In genomic region chrX:131752493-131753198, GRCh38 we compare ENCODE assay signal across 8 cellular contexts.
DNase-seq lines count a peak whose midpoint lies in the region; ATAC-seq, FAIRE-seq and TF ChIP-seq lines count a peak whose summit lies in the region.

No MANE protein-coding gene starts in this region.

- peaks cover 0 to 17% (median 6%) of the 10 kb centered on the region in 4 donors for H3K4me1 ChIP-seq in liver (ENCODE audit: control insufficient read depth in 4 of 4, insufficient read depth in 4 of 4, low read length in 3 of 4)
- no peaks in the 10 kb centered on the region for H3K4me1 ChIP-seq in HepG2 (ENCODE audit: insufficient read depth, low read length)
- H3K4me1 ChIP-seq in PC-3 (ENCODE audit: insufficient read depth, low read length): no peaks in the 10 kb centered on the region; the same call in 1 of the 2 replicates
- no peaks in the 10 kb centered on the region for H3K4me1 ChIP-seq in aorta (ENCODE audit: control insufficient read depth in 1 of 2, insufficient read depth in 2 of 2, low read length in 2 of 2)

- H3K27me3 ChIP-seq in liver (ENCODE audit: control insufficient read depth in 4 of 4, insufficient read depth in 4 of 4, low read length in 3 of 4) (no peaks in the 10 kb centered on the region), HepG2 (ENCODE audit: control insufficient read depth in 1 of 2, insufficient read depth in 2 of 2, low read length in 2 of 2) (no peaks in the 10 kb centered on the region), PC-3 (ENCODE audit: low read length) (no peaks in the 10 kb centered on the region), aorta (ENCODE audit: control insufficient read depth in 1 of 2, insufficient read depth in 2 of 2, low read length in 1 of 2) (no peaks in the 10 kb centered on the region), H7 (ENCODE audit: control insufficient read depth, insufficient read depth, low read length) (no peaks in the 10 kb centered on the region)

- intact Hi-C loops in HepG2 (cut with micrococcal nuclease; ENCODE audit: unreplicated experiment) (no loop called here), PC-3 (cut with micrococcal nuclease) (loop anchor here (1.0 to 2.0 kb wide), 2 partner anchors 51 to 64 kb away; no protein-coding TSS in a partner anchor), aorta (cut with DNase I) (no loop called here)

- no peaks in the 10 kb centered on the region for H3K9me2 ChIP-seq in PC-3 (replicated peaks; ENCODE audit: low read length)

- no TSS peak for BruUV-seq in HepG2 (replicated peaks; lab: Mats Ljungman, UMichigan)
- BruUV-seq in PC-3 (replicated peaks; lab: Mats Ljungman, UMichigan): no TSS peak

- peak overlapping the region in 1 of 2 donors; percentile 42 for H3K27ac ChIP-seq in liver (ENCODE audit: low read depth in 1 of 2, low read length in 2 of 2)
- H3K27ac ChIP-seq in HepG2 (ENCODE audit: extremely low read length, insufficient read depth, low read length): no peak overlapping the region
- 0 out of 2 replicates have a peak overlapping the region, but pooled peaks have one; percentile 16 for H3K27ac ChIP-seq in PC-3 (ENCODE audit: low read length)
- no peak overlapping the region for H3K27ac ChIP-seq in aorta (ENCODE audit: low read depth in 1 of 2, low read length in 2 of 2)

- H4K20me1 ChIP-seq in HepG2 (ENCODE audit: insufficient read depth, low read length) (no peaks in the 10 kb centered on the region), PC-3 (ENCODE audit: low read length) (no peaks in the 10 kb centered on the region)

- POLR2A ChIA-PET in HepG2 (lab: Yijun Ruan, JAX) (no interaction called here), PC-3 (lab: Charles Lee; ENCODE audit: unreplicated experiment) (no interaction called here)

- no peaks in the 10 kb centered on the region for H3F3A ChIP-seq in PC-3 (ENCODE audit: low read length, unreplicated experiment)

- TF ChIP-seq EP300 in HepG2 (IDR thresholded peaks at IDR 0.05; ENCODE audit: low read depth in 2 of 2, low read length in 2 of 2) (no peak), HepG2 (CRISPR knock-in tag; IDR thresholded peaks at IDR 0.05; ENCODE audit: borderline replicate concordance) (no peak)

- H3K9me3 ChIP-seq in liver (ENCODE audit: control insufficient read depth in 4 of 4, low read length in 3 of 4) (no peaks in the 10 kb centered on the region), HepG2 (ENCODE audit: low read length) (no peaks in the 10 kb centered on the region), PC-3 (ENCODE audit: low read length) (no peaks in the 10 kb centered on the region), aorta (ENCODE audit: control insufficient read depth, low read length) (no peaks in the 10 kb centered on the region)

- TF ChIP-seq POLR2A in HepG2 (IDR thresholded peaks at IDR 0.05; ENCODE audit: insufficient read depth in 1 of 2, low read depth in 2 of 2, low read length in 2 of 2) (no peak), GM12891 (IDR thresholded peaks at IDR 0.05; ENCODE audit: low read depth, low read length) (no peak)

- H2AFZ ChIP-seq in HepG2 (ENCODE audit: low read length) (no peak overlapping the region), PC-3 (ENCODE audit: low read length) (peak overlapping the region; percentile 92)

- H3K4me2 ChIP-seq in HepG2 (ENCODE audit: low read depth, low read length) (no peak overlapping the region), PC-3 (ENCODE audit: low read length) (peak overlapping the region; percentile 75)

- ATAC-seq in HepG2 (no peak), PC-3 (peak; percentile 50), aorta (ENCODE audit: low FRiP score) (peak; percentile 86)

- H3K79me2 ChIP-seq in HepG2 (ENCODE audit: insufficient read depth, low read length): no peaks in the 10 kb centered on the region
- H3K79me2 ChIP-seq in PC-3 (ENCODE audit: low read length): no peaks in the 10 kb centered on the region

- H3K36me3 ChIP-seq in liver (ENCODE audit: control insufficient read depth in 4 of 4, insufficient read depth in 3 of 4, low read depth in 1 of 4, low read length in 3 of 4) (no peaks in the 10 kb centered on the region), HepG2 (replicated peaks in 1 of 2; ENCODE audit: control insufficient read depth in 1 of 2, insufficient read depth in 2 of 2, low read length in 2 of 2) (peaks cover 0 to 2% of the 10 kb centered on the region in 2 experiments; a peak in 2 of 5 replicates), PC-3 (ENCODE audit: low read depth, low read length) (no peaks in the 10 kb centered on the region), aorta (ENCODE audit: control insufficient read depth in 1 of 2, insufficient read depth in 2 of 2, low read length in 1 of 2) (no peaks in the 10 kb centered on the region), H7 (replicated peaks; ENCODE audit: control insufficient read depth, insufficient read depth, low read length) (peaks cover 46% of the 10 kb centered on the region)

- H3K4me3 ChIP-seq in liver (ENCODE audit: low read depth in 1 of 3, low read length in 3 of 3) (peak overlapping the region in 2 of 3 donors; percentile 70 to 71), HepG2 (replicated peaks in 1 of 3; ENCODE audit: insufficient read depth in 1 of 3, low read depth in 2 of 3, low read length in 3 of 3) (no peak overlapping the region), PC-3 (ENCODE audit: low read length) (peak overlapping the region; percentile 60), fibroblast of the aortic adventitia (ENCODE audit: low read depth, low read length) (peak overlapping the region; percentile 61), aorta (ENCODE audit: low read length in 2 of 2) (peak overlapping the region in 1 of 2 donors; percentile 16), H7 (ENCODE audit: insufficient read depth, low read depth, low read length) (no peak overlapping the region)

- TF ChIP-seq RAD21 in liver (IDR thresholded peaks at IDR 0.05) (peak in 1 of 2 donors; percentile 85), HepG2 (CRISPR knock-in tag; IDR thresholded peaks at IDR 0.05) (no peak)

- TF ChIP-seq CTCF in liver (IDR thresholded peaks at IDR 0.05; ENCODE audit: low read depth, low read length, missing input control) (peak; percentile 41), HepG2 (CRISPR knock-in tag; IDR thresholded peaks at IDR 0.05) (no peak), PC-3 (conservative IDR thresholded peaks at IDR 0.05; ENCODE audit: low read depth, low read length) (no peak), fibroblast of the aortic adventitia (IDR thresholded peaks at IDR 0.05; ENCODE audit: insufficient read depth, low read length) (peak; percentile 39)

- no peak for DNase-seq in HepG2 (ENCODE audit: low spot score)
- peak; percentile 60 for DNase-seq in PC-3
- peak; percentile 96 for DNase-seq in fibroblast of the aortic adventitia (ENCODE audit: low read depth)
- DNase-seq in aorta: peak; percentile 86 to 87
- no peak for DNase-seq in GM12891 (ENCODE audit: insufficient read length, low spot score)
- no peak for DNase-seq in inferior parietal cortex (ENCODE audit: extremely low spot score)
- no peak for DNase-seq in H7

- WGBS in liver: 92% methylated on average over 24 of the region's 24 CpGs
- 99% methylated on average over 18 of the region's 24 CpGs for WGBS in HepG2 (ENCODE audit: low lambda C conversion rate)
- WGBS in aorta, 2 donors: 48 to 90% methylated on average over 24 of the region's 24 CpGs

- FAIRE-seq in HepG2 (lab: Jason Lieb, UNC) (no peak), GM12891 (lab: Jason Lieb, UNC) (no peak)

- no peak overlapping the region for H3K9ac ChIP-seq in liver (ENCODE audit: low read depth in 1 of 2, low read length in 2 of 2)
- no peak overlapping the region for H3K9ac ChIP-seq in HepG2 (ENCODE audit: insufficient read depth, low read depth, low read length)
- H3K9ac ChIP-seq in PC-3 (ENCODE audit: low read length): peak overlapping the region; percentile 33

- CTCF ChIA-PET in HepG2 (lab: Yijun Ruan, JAX; ENCODE audit: low intra/inter-chr PET ratio, low total read pairs) (no interaction called here), PC-3 (lab: Charles Lee) (interaction anchor here (0.9 kb wide), 1 partner anchor 318 kb away, joined by 8 read pairs; no protein-coding TSS in a partner anchor)

- in situ Hi-C loops in HepG2 (cut with HindIII; ENCODE audit: extremely low pct_ligation_motif_present, low pct_unique_long_range_greater_than_20kb): no loop called here

TF ChIP-seq in liver, 16 proteins besides CTCF, POLR2A, EP300 and RAD21 (continues in another document):
- TF ChIP-seq ATF3 (IDR thresholded peaks at IDR 0.05) (peak; percentile 69), NR2F2 (IDR thresholded peaks at IDR 0.05) (no peak), JUND (IDR thresholded peaks at IDR 0.05) (no peak), RXRA (IDR thresholded peaks at IDR 0.05) (no peak), FOXA1 (IDR thresholded peaks at IDR 0.05) (no peak)

TF ChIP-seq in HepG2, 621 proteins besides CTCF, POLR2A, EP300 and RAD21 (continues in another document):
- no peak for TF ChIP-seq FLYWCH1 (CRISPR knock-in tag; IDR thresholded peaks at IDR 0.05)
- TF ChIP-seq BRD4 (CRISPR knock-in tag; IDR thresholded peaks at IDR 0.05): no peak
- TF ChIP-seq NR3C1 (CRISPR knock-in tag; IDR thresholded peaks at IDR 0.05): no peak
- TF ChIP-seq SPEN (CRISPR knock-in tag; IDR thresholded peaks at IDR 0.05; ENCODE audit: low read depth): no peak
- no peak for TF ChIP-seq SMC3 (IDR thresholded peaks at IDR 0.05; ENCODE audit: low read length)
- no peak for TF ChIP-seq NFKBIZ (CRISPR knock-in tag; IDR thresholded peaks at IDR 0.05)
- TF ChIP-seq JUN (CRISPR knock-in tag; IDR thresholded peaks at IDR 0.05): no peak
- TF ChIP-seq ZNF550 (CRISPR knock-in tag; IDR thresholded peaks at IDR 0.05; ENCODE audit: borderline replicate concordance): no peak
- TF ChIP-seq LCORL (IDR thresholded peaks at IDR 0.05): no peak
- TF ChIP-seq LCORL (CRISPR knock-in tag; IDR thresholded peaks at IDR 0.05): no peak
- no peak for TF ChIP-seq RBM39 (IDR thresholded peaks at IDR 0.05; ENCODE audit: low read depth, low read length, poor library complexity, severe bottlenecking)

TF ChIP-seq in GM12891, 5 proteins besides CTCF, POLR2A, EP300 and RAD21:
- TF ChIP-seq TAF1 (IDR thresholded peaks at IDR 0.05; ENCODE audit: low read depth, low read length) (no peak), POLR2AphosphoS5 (IDR thresholded peaks at IDR 0.05; ENCODE audit: low read depth, low read length) (no peak), SPI1 (IDR thresholded peaks at IDR 0.05; ENCODE audit: low read depth, low read length) (no peak), PAX5 (IDR thresholded peaks at IDR 0.05; ENCODE audit: insufficient read depth, low read length, severe bottlenecking) (no peak), POU2F2 (IDR thresholded peaks at IDR 0.05; ENCODE audit: low read depth, low read length) (no peak)

Comparison
In these comparisons a context has a peak if more than half of its experiments do, and no peak if none do; other contexts are left out.
1. H3K4me3 ChIP-seq: peak in liver (2 of 3), PC-3 (single experiment) and fibroblast of the aortic adventitia (single experiment); none in HepG2 (0 of 3) and H7 (single experiment).
2. CTCF ChIP-seq: peak in liver (single experiment) and fibroblast of the aortic adventitia (single experiment); none in HepG2 (single experiment) and PC-3 (single experiment).
3. DNase-seq: peak in PC-3 (single experiment), fibroblast of the aortic adventitia (single experiment) and aorta (2 of 2); none in HepG2 (single experiment), GM12891 (single experiment), inferior parietal cortex (single experiment) and H7 (single experiment).